Comparison of ENCODE assay signal across 22 cellular contexts in the genomic region with DNA sequence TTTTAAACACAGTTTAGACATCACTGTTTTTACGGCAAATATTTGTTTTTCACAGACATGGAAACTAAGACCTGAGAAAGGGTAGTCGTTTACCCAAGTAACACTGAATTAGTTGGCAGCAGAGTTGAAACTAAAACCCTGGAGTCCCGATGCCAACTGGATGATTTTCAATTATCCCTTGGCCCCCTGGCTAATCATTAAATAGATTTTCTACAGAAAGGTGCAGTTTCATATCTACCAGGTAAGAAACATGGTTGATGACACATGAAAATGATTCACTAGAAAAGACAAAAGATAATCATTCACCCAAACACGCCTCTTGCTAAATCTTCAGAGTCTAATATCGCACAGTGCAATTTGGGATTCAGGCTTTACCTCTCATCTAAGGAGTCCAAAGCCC.
DNase-seq lines count a peak whose midpoint lies in the region; ATAC-seq and TF ChIP-seq lines count a peak whose summit lies in the region.
"Had no signal": no experiment of that assay in that cellular context is flagged by ENCODE, and none has a peak within 500 bp of the region (broad histone marks: within the 10 kb centered on the region; RNA-seq: fewer than 3 reads in every experiment).

No MANE protein-coding gene starts in this region.

- peak; percentile 30 for ATAC-seq in GM19463 (IDR thresholded peaks at IDR 0.05; ENCODE audit: unreplicated experiment)
- peak; percentile 83 for ATAC-seq in foreskin keratinocyte
- no peak for ATAC-seq in left ventricle myocardium superior
- ATAC-seq: activated T-cell treated with anti-CD3 and anti-CD28 coated beads, Interleukin-2, amount 50 U/mL, for 72 hours; HCT116; natural killer cell treated with Interleukin-12 subunit alpha and Interleukin-12 subunit beta and Interleukin-15 and Interleukin-18, amount 100 ng/mL, for 72 hours had no signal

- H3K9me3 ChIP-seq in WERI-Rb-1 (ENCODE audit: severe bottlenecking) = no peaks in the 10 kb centered on the region
- H3K9me3 ChIP-seq: ascending aorta had no signal

- H3K36me3 ChIP-seq in WERI-Rb-1 = no peaks in the 10 kb centered on the region
- H3K36me3 ChIP-seq: ascending aorta had no signal

- in situ Hi-C loops in ACHN (cut with HindIII; ENCODE audit: low pct_ligation_motif_present, low pct_unique_long_range_greater_than_20kb, low sequenced_read_pairs) (no loop called here), GM13976 (cut with MboI; ENCODE audit: low sequenced_read_pairs, unreplicated experiment) (no loop called here)

- intact Hi-C loops in left ventricle myocardium superior (cut with micrococcal nuclease) = no loop called here

- DNase-seq in ACHN (peak; percentile 9), HPDE6-E6E7 (ENCODE audit: extremely low spot score) (peak; percentile 17), foreskin keratinocyte (peak in 1 of 2 donors; percentile 14), AG08395 (ENCODE audit: low spot score) (no peak), GM13976 (ENCODE audit: low spot score) (no peak), WERI-Rb-1 (no peak), left ventricle myocardium superior (no peak)
- DNase-seq: activated CD4-positive, alpha-beta T cell treated with anti-CD3 and anti-CD28 coated beads, Interleukin-2, amount 10 ng/mL, durations not matched to agents 24 days and 14 days; activated naive CD4-positive, alpha-beta T cell treated with anti-CD3 and anti-CD28 coated beads, Interleukin-2, amount 10 ng/mL, durations not matched to agents 7 days and 5 days; activated T-cell treated with anti-CD3 and anti-CD28 coated beads, Interleukin-2, amount 50 U/mL, for 72 hours; foreskin melanocyte; hypothalamus; IMR-90; mesendoderm; NCI-H1417; NCI-H510A treated with DMSO at 0.1 percent for 48 hours; substantia nigra had no signal

- H3K27ac ChIP-seq in foreskin keratinocyte (no peak overlapping the region), WERI-Rb-1 (no peak overlapping the region)
- H3K27ac ChIP-seq: ascending aorta, epithelial cell of prostate had no signal

- no peak overlapping the region for H3K4me3 ChIP-seq in WERI-Rb-1 (ENCODE audit: low read depth, low read length)
- H3K4me3 ChIP-seq: ascending aorta had no signal

- H3K4me1 ChIP-seq in foreskin keratinocyte = no peaks in the 10 kb centered on the region
- H3K4me1 ChIP-seq: ascending aorta had no signal

- H3K27me3 ChIP-seq in foreskin keratinocyte = no peaks in the 10 kb centered on the region
- H3K27me3 ChIP-seq in WERI-Rb-1 (ENCODE audit: insufficient read depth, low read depth, severe bottlenecking) = no peaks in the 10 kb centered on the region
- H3K27me3 ChIP-seq: ascending aorta had no signal

- no peak for TF ChIP-seq CTCF in foreskin keratinocyte (conservative IDR thresholded peaks at IDR 0.05)
- no peak for TF ChIP-seq CTCF in GM13976 (IDR thresholded peaks at IDR 0.05; ENCODE audit: borderline replicate concordance, control extremely low read depth, extremely low read depth, insufficient read depth, missing control alignments)
- no peak for TF ChIP-seq CTCF in WERI-Rb-1 (IDR thresholded peaks at IDR 0.05; ENCODE audit: low read depth, low read length)

Comparison
In these comparisons a context has a peak if more than half of its experiments do, and no peak if none do; other contexts are left out.
1. DNase-seq: peak in ACHN (single experiment) and HPDE6-E6E7 (single experiment); none in AG08395 (single experiment), GM13976 (single experiment), WERI-Rb-1 (single experiment) and left ventricle myocardium superior (single experiment).